Comparison of ENCODE assay signal across 8 cellular contexts in genomic region chrX:154477891-154478477, GRCh38. TPM values are rescaled to one million over a fixed set of nuclear protein-coding genes. Genes with fewer than 3 reads are reported as not detected.
A peak's percentile ranks its signal among the peaks of the same experiment; 100 is the strongest.
DNase-seq lines count a peak whose midpoint lies in the region; ATAC-seq and FAIRE-seq lines count a peak whose summit lies in the region.

No MANE protein-coding gene starts in this region.

- H3K4me1 Mint-ChIP-seq in activated CD8-positive, alpha-beta T cell treated with anti-CD3 and anti-CD28 coated beads, Interleukin-2, amount 10 ng/mL, durations not matched to agents 7 days and 5 days (ENCODE audit: low read depth) = peaks cover 26% of the 10 kb centered on the region

- CTCF ChIA-PET in activated CD8-positive, alpha-beta T cell treated with anti-CD3 and anti-CD28 coated beads, Interleukin-2, amount 10 ng/mL, durations not matched to agents 7 days and 5 days (lab: Charles Lee) = interaction anchor here (1.0 kb wide), 1 partner anchor 49 kb away, joined by 3 read pairs; no protein-coding TSS in a partner anchor

- DNase-seq in NCI-H748 (lab: John Stamatoyannopoulos, UW; ENCODE audit: unreplicated experiment) (peak; percentile 29), NCI-H748 treated with DMSO at 0.1 percent for 48 hours (lab: John Stamatoyannopoulos, UW) (no peak), small intestine (no peak), GM19238 (ENCODE audit: insufficient read length, low spot score) (no peak)
- no peak for DNase-seq in activated CD8-positive, alpha-beta T cell treated with anti-CD3 and anti-CD28 coated beads, Interleukin-2, amount 10 ng/mL, durations not matched to agents 7 days and 5 days

- H3K9me3 ChIP-seq in iPS-18c (ENCODE audit: control insufficient read depth, insufficient read depth, low read length) (peaks cover 15% of the 10 kb centered on the region), stomach smooth muscle (ENCODE audit: control insufficient read depth in 2 of 2, low read length in 2 of 2) (no peaks in the 10 kb centered on the region), small intestine (ENCODE audit: control insufficient read depth, low read depth) (no peaks in the 10 kb centered on the region)

- 60 to 76% (median 62%) methylated on average over 22 to 24 of the region's 24 CpGs for WGBS in small intestine, 3 donors

- H3K27me3 Mint-ChIP-seq in activated CD8-positive, alpha-beta T cell treated with anti-CD3 and anti-CD28 coated beads, Interleukin-2, amount 10 ng/mL, durations not matched to agents 7 days and 5 days (ENCODE audit: low read depth) = no peaks in the 10 kb centered on the region

- H3K27me3 ChIP-seq in stomach smooth muscle (ENCODE audit: control insufficient read depth in 1 of 2, insufficient read depth in 2 of 2, low read length in 2 of 2) = peaks cover 0 to 2% of the 10 kb centered on the region in 2 donors
- H3K27me3 ChIP-seq in small intestine (ENCODE audit: control insufficient read depth in 2 of 2, insufficient read depth in 2 of 2, low read length in 2 of 2) = no peaks in the 10 kb centered on the region

- peaks cover 11% of the 10 kb centered on the region for H3K36me3 Mint-ChIP-seq in activated CD8-positive, alpha-beta T cell treated with anti-CD3 and anti-CD28 coated beads, Interleukin-2, amount 10 ng/mL, durations not matched to agents 7 days and 5 days (ENCODE audit: low read depth)

- no peaks in the 10 kb centered on the region for H3K9me3 Mint-ChIP-seq in activated CD8-positive, alpha-beta T cell treated with anti-CD3 and anti-CD28 coated beads, Interleukin-2, amount 10 ng/mL, durations not matched to agents 7 days and 5 days (ENCODE audit: insufficient read depth)

- no peak for ATAC-seq in activated CD8-positive, alpha-beta T cell treated with anti-CD3 and anti-CD28 coated beads, Interleukin-2, amount 10 ng/mL, durations not matched to agents 7 days and 5 days
- no peak for ATAC-seq in GM18868 (IDR thresholded peaks at IDR 0.05; ENCODE audit: unreplicated experiment)

- FAIRE-seq in small intestine (lab: Jason Lieb, UNC) = no peak

- H3K9ac ChIP-seq in stomach smooth muscle (ENCODE audit: low read length in 2 of 2) = peak overlapping the region; percentile 47 to 55

- H3K4me3 ChIP-seq in iPS-18c (ENCODE audit: insufficient read depth, low read depth, low read length) = peak overlapping the region; percentile 49
- peak overlapping the region; percentile 57 to 72 for H3K4me3 ChIP-seq in stomach smooth muscle (ENCODE audit: low read length in 2 of 2)
- H3K4me3 ChIP-seq in small intestine (ENCODE audit: low read depth in 1 of 2, low read length in 2 of 2) = peak overlapping the region in 1 of 2 donors; percentile 55

- peaks cover 0 to 2% of the 10 kb centered on the region in 2 donors for H3K36me3 ChIP-seq in stomach smooth muscle (ENCODE audit: control insufficient read depth in 2 of 2, insufficient read depth in 2 of 2, low read length in 2 of 2)
- no peaks in the 10 kb centered on the region for H3K36me3 ChIP-seq in small intestine (ENCODE audit: control insufficient read depth in 2 of 2, insufficient read depth in 2 of 2, low read length in 2 of 2)

- H3K27ac ChIP-seq in stomach smooth muscle (ENCODE audit: low read length) = peak overlapping the region; percentile 53
- H3K27ac ChIP-seq in small intestine (ENCODE audit: low read depth in 1 of 2, low read length in 1 of 2) = peak overlapping the region in 1 of 2 donors; percentile 58

- peak overlapping the region; percentile 79 for H3K4me3 Mint-ChIP-seq in activated CD8-positive, alpha-beta T cell treated with anti-CD3 and anti-CD28 coated beads, Interleukin-2, amount 10 ng/mL, durations not matched to agents 7 days and 5 days

- H3K27ac Mint-ChIP-seq in activated CD8-positive, alpha-beta T cell treated with anti-CD3 and anti-CD28 coated beads, Interleukin-2, amount 10 ng/mL, durations not matched to agents 7 days and 5 days = peak overlapping the region; percentile 81

- POLR2A ChIA-PET in activated CD8-positive, alpha-beta T cell treated with anti-CD3 and anti-CD28 coated beads, Interleukin-2, amount 10 ng/mL, durations not matched to agents 7 days and 5 days (lab: Charles Lee) = interaction anchor here (1.0 to 1.7 kb wide), 5 partner anchors 11 to 79 kb away, joined by 3 to 4 read pairs (median 3); partner anchors contain the start of gene SLC10A3

- H3K4me1 ChIP-seq in stomach smooth muscle (ENCODE audit: control insufficient read depth, insufficient read depth, low read length) (peaks cover 13% of the 10 kb centered on the region), small intestine (ENCODE audit: control insufficient read depth in 2 of 2, insufficient read depth in 1 of 2, low read depth in 1 of 2, low read length in 1 of 2) (no peaks in the 10 kb centered on the region)

RNA-seq across cellular contexts. Expression of gene LAGE3, which starts 1.1 kb away (rescaled TPM):
- 10 to 100 TPM; 49.6 to 51.0 TPM for total RNA-seq in activated CD8-positive, alpha-beta T cell treated with anti-CD3 and anti-CD28 coated beads, Interleukin-2, amount 10 ng/mL, durations not matched to agents 7 days and 5 days
- 10 to 100 TPM in 2 of 3 donors, 1 to 10 TPM in 1; 8.1 to 25.5 (median 18.1) TPM for polyA plus RNA-seq in small intestine

RNA-seq across cellular contexts. Expression of gene UBL4A, which starts 8.4 kb away (rescaled TPM):
- total RNA-seq in activated CD8-positive, alpha-beta T cell treated with anti-CD3 and anti-CD28 coated beads, Interleukin-2, amount 10 ng/mL, durations not matched to agents 7 days and 5 days = 10 to 100 TPM; 52.1 to 54.0 TPM
- polyA plus RNA-seq in small intestine = 10 to 100 TPM; 26.5 to 32.3 (median 30.2) TPM

RNA-seq across cellular contexts. Expression of gene SLC10A3, which starts 12.4 kb away (rescaled TPM):
- 10 to 100 TPM; 29.1 to 30.8 TPM for total RNA-seq in activated CD8-positive, alpha-beta T cell treated with anti-CD3 and anti-CD28 coated beads, Interleukin-2, amount 10 ng/mL, durations not matched to agents 7 days and 5 days
- 10 to 100 TPM; 11.6 to 19.1 (median 12.4) TPM for polyA plus RNA-seq in small intestine

RNA-seq across cellular contexts. Expression of gene PLXNA3, which starts 19.9 kb away (rescaled TPM):
- 10 to 100 TPM; 48.9 to 53.6 TPM for total RNA-seq in activated CD8-positive, alpha-beta T cell treated with anti-CD3 and anti-CD28 coated beads, Interleukin-2, amount 10 ng/mL, durations not matched to agents 7 days and 5 days
- polyA plus RNA-seq in small intestine = 10 to 100 TPM in 1 of 3 donors, 1 to 10 TPM in 2; 3.2 to 10.7 (median 8.4) TPM

RNA-seq across cellular contexts. Expression of gene FAM50A, which starts 34.0 kb away (rescaled TPM):
- total RNA-seq in activated CD8-positive, alpha-beta T cell treated with anti-CD3 and anti-CD28 coated beads, Interleukin-2, amount 10 ng/mL, durations not matched to agents 7 days and 5 days = 10 to 100 TPM; 62.7 to 63.5 TPM
- 100 to 1,000 TPM in 2 of 3 donors, 10 to 100 TPM in 1; 72.8 to 181 (median 165) TPM for polyA plus RNA-seq in small intestine
